ENCODE assay signal across 8 cellular contexts in the genomic region with DNA sequence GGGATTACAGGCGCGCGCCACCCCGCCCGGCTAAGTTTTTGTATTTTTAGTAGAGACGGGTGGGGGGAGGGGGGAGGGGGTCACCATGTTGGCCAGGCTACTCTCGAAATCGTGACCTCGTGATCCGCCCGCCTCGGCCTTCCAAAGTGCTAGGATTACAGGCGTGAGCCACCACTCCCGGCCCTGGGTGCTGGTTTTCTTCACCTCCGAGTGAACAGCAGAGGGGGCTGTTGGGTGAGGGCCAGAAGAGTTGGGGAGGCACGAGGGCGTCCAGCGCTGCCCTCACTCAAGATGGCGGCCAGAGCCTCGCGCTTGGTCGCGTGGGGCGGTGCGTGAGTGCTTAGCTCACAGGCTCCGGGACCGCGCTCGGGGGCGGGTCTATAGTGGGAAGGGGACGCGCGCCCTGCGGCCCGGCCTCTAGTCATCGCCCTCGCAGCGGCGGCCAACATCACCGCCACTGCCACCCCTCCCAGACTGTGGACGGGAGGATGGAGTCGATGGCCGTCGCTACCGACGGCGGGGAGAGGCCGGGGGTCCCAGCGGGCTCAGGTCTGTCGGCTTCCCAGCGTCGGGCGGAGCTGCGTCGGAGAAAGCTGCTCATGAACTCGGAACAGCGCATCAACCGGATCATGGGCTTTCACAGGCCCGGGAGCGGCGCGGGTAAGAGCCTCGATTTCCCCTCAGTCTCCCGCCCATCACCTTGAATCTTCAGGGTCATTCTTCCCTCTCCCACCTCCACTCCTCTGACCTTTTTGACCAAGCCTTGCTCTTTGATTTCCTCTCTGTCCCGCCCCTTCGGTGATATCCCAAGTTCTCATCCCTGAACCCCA. TPM values are rescaled to one million over a fixed set of nuclear protein-coding genes. Genes with fewer than 3 reads are reported as not detected.
DNase-seq lines count a peak whose midpoint lies in the region; ATAC-seq lines count a peak whose summit lies in the region.

A gene (plus strand): TSS at position 416 of the 830 bp plus-strand sequence. CDS start 73 bp downstream, at position 489.

- H3K4me1 Mint-ChIP-seq in naive thymus-derived CD4-positive, alpha-beta T cell = peaks cover 9 to 34% (median 29%) of the 10 kb centered on the region in 7 donors
- H3K4me1 Mint-ChIP-seq in stimulated activated naive B cell treated with anti-CD40 and anti-IgM and Interleukin-4, amounts not matched to agents 10 μg/mL and 1 μg/mL and 100 μg/mL, for 72 hours = peaks cover 17 to 19% of the 10 kb centered on the region in 2 donors

- no peaks in the 10 kb centered on the region for H3K9me3 Mint-ChIP-seq in naive thymus-derived CD4-positive, alpha-beta T cell
- no peaks in the 10 kb centered on the region for H3K9me3 Mint-ChIP-seq in stimulated activated naive B cell treated with anti-CD40 and anti-IgM and Interleukin-4, amounts not matched to agents 10 μg/mL and 1 μg/mL and 100 μg/mL, for 72 hours

- peaks cover 49% of the 10 kb centered on the region for H3K79me2 ChIP-seq in GM23248 (ENCODE audit: insufficient read depth)

- intact Hi-C loops in naive thymus-derived CD4-positive, alpha-beta T cell (cut with micrococcal nuclease) = loop anchor here (1.0 to 5.0 kb wide), 19 partner anchors 20 to 2001 kb away; a partner anchor contains a TSS

- peak within 1 kb of the TSS; percentile 97 for H3K27ac ChIP-seq in GM23248
- H3K27ac ChIP-seq in naive thymus-derived CD4-positive, alpha-beta T cell (ENCODE audit: low read depth, low read length) = peak within 1 kb of the TSS; percentile 93

- H3K36me3 ChIP-seq in GM23248 (ENCODE audit: low read depth) = peaks cover 20% of the 10 kb centered on the region
- peaks cover 0 to 5% (median 0%) of the 10 kb centered on the region in 3 experiments for H3K36me3 ChIP-seq in naive thymus-derived CD4-positive, alpha-beta T cell (ENCODE audit: control insufficient read depth in 2 of 3, insufficient read depth in 3 of 3, low read length in 3 of 3)

- no peaks in the 10 kb centered on the region for H3K27me3 Mint-ChIP-seq in naive thymus-derived CD4-positive, alpha-beta T cell
- no peaks in the 10 kb centered on the region for H3K27me3 Mint-ChIP-seq in stimulated activated naive B cell treated with anti-CD40 and anti-IgM and Interleukin-4, amounts not matched to agents 10 μg/mL and 1 μg/mL and 100 μg/mL, for 72 hours

- peaks cover 7% of the 10 kb centered on the region; the same call in 1 of the 2 replicates for H3F3A ChIP-seq in GM23248 (ENCODE audit: insufficient read depth)

- in situ Hi-C loops in GM23248 (cut with MboI) = no loop called here

- no peaks in the 10 kb centered on the region for H3K9me2 ChIP-seq in GM23248 (ENCODE audit: insufficient read depth)

- H3K36me3 Mint-ChIP-seq in naive thymus-derived CD4-positive, alpha-beta T cell = peaks cover 0 to 4% (median 0%) of the 10 kb centered on the region in 5 donors
- H3K36me3 Mint-ChIP-seq in stimulated activated naive B cell treated with anti-CD40 and anti-IgM and Interleukin-4, amounts not matched to agents 10 μg/mL and 1 μg/mL and 100 μg/mL, for 72 hours = peaks cover 2 to 4% of the 10 kb centered on the region in 2 donors

- peak within 1 kb of the TSS; percentile 95 for H3K4me3 ChIP-seq in GM23248
- H3K4me3 ChIP-seq in naive thymus-derived CD4-positive, alpha-beta T cell (ENCODE audit: low read length) = peak within 1 kb of the TSS; percentile 91

- H3K4me3 Mint-ChIP-seq in naive thymus-derived CD4-positive, alpha-beta T cell = peak within 1 kb of the TSS; percentile 88 to 100 (median 96)
- H3K4me3 Mint-ChIP-seq in stimulated activated naive B cell treated with anti-CD40 and anti-IgM and Interleukin-4, amounts not matched to agents 10 μg/mL and 1 μg/mL and 100 μg/mL, for 72 hours = peak within 1 kb of the TSS; percentile 90 to 99

- no peaks in the 10 kb centered on the region for H4K20me1 ChIP-seq in GM23248 (ENCODE audit: insufficient read depth)

- H3K9ac ChIP-seq in GM23248 = peak within 1 kb of the TSS; percentile 91

- peak; percentile 98 for DNase-seq in EH (ENCODE audit: low read depth)
- peak; percentile 100 for DNase-seq in GM23248
- DNase-seq in Kasumi-1 (lab: John Stamatoyannopoulos, UW) = peak; percentile 92 to 94
- DNase-seq in RPMI7951 (ENCODE audit: low read depth) = peak; percentile 95
- peak; percentile 93 to 96 for DNase-seq in activated T-helper 1 cell treated with anti-CD3 and anti-CD28 coated beads, Interleukin-2, amount 50 U/mL, for 16 hours (ENCODE audit: low read depth in 1 of 2, low spot score in 1 of 2)
- DNase-seq in fibroblast of gingiva (ENCODE audit: low read depth) = peak; percentile 97
- peak; percentile 93 to 96 (median 96) for DNase-seq in naive thymus-derived CD4-positive, alpha-beta T cell
- DNase-seq in stimulated activated naive B cell treated with anti-CD40 and anti-IgM and Interleukin-4, amounts not matched to agents 10 μg/mL and 1 μg/mL and 100 μg/mL, for 72 hours = peak; percentile 97

- no peaks in the 10 kb centered on the region for H3K27me3 ChIP-seq in GM23248 (replicated peaks; ENCODE audit: insufficient read depth)
- no peaks in the 10 kb centered on the region for H3K27me3 ChIP-seq in naive thymus-derived CD4-positive, alpha-beta T cell (ENCODE audit: control insufficient read depth in 2 of 2, insufficient read depth in 2 of 2, low read length in 2 of 2)

- POLR2A ChIA-PET in naive thymus-derived CD4-positive, alpha-beta T cell (lab: Charles Lee) = interaction anchor here (0.6 to 5.1 kb wide), 16 partner anchors 11 to 1686 kb away, joined by 3 to 35 read pairs (median 4); a partner anchor contains a TSS

- CTCF ChIA-PET in naive thymus-derived CD4-positive, alpha-beta T cell (lab: Charles Lee) = interaction anchor here (0.7 to 3.6 kb wide), 7 partner anchors 18 to 168 kb away, joined by 3 to 18 read pairs (median 3); a partner anchor contains a TSS

- peak within 1 kb of the TSS; percentile 97 for H3K4me2 ChIP-seq in GM23248 (ENCODE audit: unreplicated experiment)

- ATAC-seq in naive thymus-derived CD4-positive, alpha-beta T cell = peak; percentile 98
- ATAC-seq in stimulated activated naive B cell treated with anti-CD40 and anti-IgM and Interleukin-4, amounts not matched to agents 10 μg/mL and 1 μg/mL and 100 μg/mL, for 72 hours (replicated peaks) = peak; percentile 97 to 98

- H3K4me1 ChIP-seq in GM23248 (ENCODE audit: insufficient read depth) = peaks cover 11% of the 10 kb centered on the region
- peaks cover 8 to 10% of the 10 kb centered on the region in 2 donors for H3K4me1 ChIP-seq in naive thymus-derived CD4-positive, alpha-beta T cell (ENCODE audit: control insufficient read depth in 2 of 2, insufficient read depth in 2 of 2, low read length in 2 of 2)

- peak within 1 kb of the TSS; percentile 90 to 98 (median 93) for H3K27ac Mint-ChIP-seq in naive thymus-derived CD4-positive, alpha-beta T cell
- H3K27ac Mint-ChIP-seq in stimulated activated naive B cell treated with anti-CD40 and anti-IgM and Interleukin-4, amounts not matched to agents 10 μg/mL and 1 μg/mL and 100 μg/mL, for 72 hours = peak within 1 kb of the TSS; percentile 98

- no peaks in the 10 kb centered on the region for H3K9me3 ChIP-seq in GM23248 (ENCODE audit: low read depth)
- H3K9me3 ChIP-seq in naive thymus-derived CD4-positive, alpha-beta T cell (ENCODE audit: control insufficient read depth in 2 of 3, low read length in 3 of 3) = no peaks in the 10 kb centered on the region

- WGBS in GM23248 (ENCODE audit: low coverage in 1 of 2, low lambda C conversion rate in 2 of 2, missing lambda C conversion rate in 2 of 2), 2 experiments = 1% methylated on average over 61 to 64 of the region's 66 CpGs

- H2AFZ ChIP-seq in GM23248 = peak within 1 kb of the TSS; percentile 100

RNA-seq across cellular contexts. Expression of the gene that starts here (rescaled TPM):
- total RNA-seq in GM23248 (2014; rRNA removed; shearing (Covaris generic)) = 26.2 and 35.3 TPM in 2 replicates
- 42.2 and 45.0 TPM in 2 replicates for polyA plus RNA-seq in GM23248 (2016; fragmentation: Nextera tagmentation; extraction: Ambion mirVana)
- 21.5 and 21.7 TPM in 2 replicates for total RNA-seq in RPMI7951 (2014; rRNA removed; shearing (Covaris generic))
- 10 to 100 TPM; 20.4 to 38.1 (median 31.8) TPM for total RNA-seq in naive thymus-derived CD4-positive, alpha-beta T cell
- 10 to 100 TPM; 34.2 to 40.0 TPM for polyA plus RNA-seq in naive thymus-derived CD4-positive, alpha-beta T cell

Comparison
In these comparisons a context has a peak if more than half of its experiments do, and no peak if none do; other contexts are left out.
1. Peak in every context shown above with its lines: DNase-seq, ATAC-seq, H3K4me3 ChIP-seq and H3K27ac ChIP-seq.